Comparison of ENCODE assay signal across 23 cellular contexts in genomic region chr10:98745645-98746044, GRCh38.
DNase-seq lines count a peak whose midpoint lies in the region; ATAC-seq and TF ChIP-seq lines count a peak whose summit lies in the region.
"Had no signal": no experiment of that assay in that cellular context is flagged by ENCODE, and none has a peak within 500 bp of the region (broad histone marks: within the 10 kb centered on the region; RNA-seq: fewer than 3 reads in every experiment).

No MANE protein-coding gene starts in this region.

- TF ChIP-seq CTCF in GM06990 (IDR thresholded peaks at IDR 0.05; ENCODE audit: insufficient read depth, low read length, poor library complexity, severe bottlenecking) (peak; percentile 33), H9 (conservative IDR thresholded peaks at IDR 0.05) (peak; percentile 49; the same call in 2 of the 3 replicates), endodermal cell (conservative IDR thresholded peaks at IDR 0.05) (peak; percentile 60), BE2C (IDR thresholded peaks at IDR 0.05; ENCODE audit: low read depth, low read length) (no peak)

- H4K5ac ChIP-seq in H9 (ENCODE audit: insufficient read length, low read depth, low read length) = no peak overlapping the region

- no peak overlapping the region for H2AFZ ChIP-seq in H9 (ENCODE audit: low read length)

- no peak overlapping the region for H3K14ac ChIP-seq in H9 (ENCODE audit: insufficient read depth, low read length)

- H3K27ac Mint-ChIP-seq in H9 (no peak overlapping the region), endodermal cell (no peak overlapping the region)
- H3K27ac Mint-ChIP-seq: activated CD4-positive, alpha-beta memory T cell treated with anti-CD3 and anti-CD28 coated beads for 36 hours; CD8-positive, alpha-beta T cell; dendritic cell treated with granulocyte-macrophage colony-stimulating factor and Interleukin-4, amounts not matched to agents 40 ng/mL and 50 ng/mL, for 4 days had no signal

- H2BK120ac ChIP-seq in H9 (ENCODE audit: low read depth, low read length, poor library complexity, severe bottlenecking) = no peak overlapping the region

- DNase-seq in GM06990 (ENCODE audit: extremely low read depth, insufficient read length) = no peak
- DNase-seq in H9 = no peak
- DNase-seq in NT2/D1 (ENCODE audit: low read depth, low spot score) = peak; percentile 3
- no peak for DNase-seq in endodermal cell
- no peak for DNase-seq in LoVo (ENCODE audit: low spot score)
- no peak for DNase-seq in BE2C
- DNase-seq: activated CD4-positive, alpha-beta memory T cell treated with anti-CD3 and anti-CD28 coated beads for 36 hours; activated CD4-positive, CD25-positive, alpha-beta regulatory T cell; activated naive CD4-positive, alpha-beta T cell; activated T-cell treated with anti-CD3 and anti-CD28 coated beads for 4 hours; CD8-positive, alpha-beta T cell; foreskin melanocyte; hypothalamus; IMR-90; lower lobe of right lung; NCI-H2107; NCI-H69; nucleus accumbens; stomach; transverse colon had no signal

- H3K9me3 ChIP-seq in H9 (ENCODE audit: control insufficient read depth, low read depth, low read length) = no peaks in the 10 kb centered on the region
- no peaks in the 10 kb centered on the region for H3K9me3 ChIP-seq in NT2/D1 (ENCODE audit: insufficient read depth, low read length)
- no peaks in the 10 kb centered on the region for H3K9me3 ChIP-seq in endodermal cell (ENCODE audit: control insufficient read depth, low read length)
- H3K9me3 ChIP-seq in BE2C = no peaks in the 10 kb centered on the region
- H3K9me3 ChIP-seq: lower lobe of right lung, stomach, transverse colon had no signal

- no peaks in the 10 kb centered on the region for H3K4me1 ChIP-seq in H9 (ENCODE audit: insufficient read depth, low read length)
- no peaks in the 10 kb centered on the region for H3K4me1 ChIP-seq in NT2/D1 (ENCODE audit: insufficient read depth, insufficient read length)
- no peaks in the 10 kb centered on the region for H3K4me1 ChIP-seq in endodermal cell (ENCODE audit: control insufficient read depth, insufficient read depth, low read length)
- no peaks in the 10 kb centered on the region for H3K4me1 ChIP-seq in BE2C
- H3K4me1 ChIP-seq: lower lobe of right lung, stomach, transverse colon had no signal

- WGBS in H9 (ENCODE audit: extremely low coverage, insufficient read length, low lambda C conversion rate) = no CpG with 5 or more reads among the region's 2 CpGs
- 87 to 92% methylated on average over 2 of the region's 2 CpGs for WGBS in endodermal cell (ENCODE audit: insufficient coverage in 1 of 2, insufficient read length in 1 of 2), 2 experiments

- H3K9ac ChIP-seq in H9 (ENCODE audit: extremely low read depth, insufficient read length, low read length) (no peak overlapping the region), NT2/D1 (ENCODE audit: insufficient read length, low read depth) (no peak overlapping the region), endodermal cell (ENCODE audit: extremely low read depth, low read length, poor library complexity, severe bottlenecking) (no peak overlapping the region)

- H2BK5ac ChIP-seq in H9 (ENCODE audit: insufficient read length, low read length) = no peak overlapping the region

- no peak overlapping the region for H3K4me3 Mint-ChIP-seq in H9
- no peak overlapping the region for H3K4me3 Mint-ChIP-seq in endodermal cell
- H3K4me3 Mint-ChIP-seq: activated CD4-positive, alpha-beta memory T cell treated with anti-CD3 and anti-CD28 coated beads for 36 hours; CD8-positive, alpha-beta T cell; dendritic cell treated with granulocyte-macrophage colony-stimulating factor and Interleukin-4, amounts not matched to agents 40 ng/mL and 50 ng/mL, for 4 days had no signal

- no peak for ATAC-seq in GM19455 (IDR thresholded peaks at IDR 0.05; ENCODE audit: unreplicated experiment)
- ATAC-seq: CD8-positive, alpha-beta T cell; lower lobe of right lung had no signal

- H3K23me2 ChIP-seq in H9 (ENCODE audit: insufficient read length, low read depth, low read length, poor library complexity, severe bottlenecking) = no peaks in the 10 kb centered on the region

- H4K91ac ChIP-seq in H9 (ENCODE audit: insufficient read length, low read depth, low read length) = no peak overlapping the region

- H3K36me3 Mint-ChIP-seq in H9 (ENCODE audit: insufficient read depth in 1 of 3, low read depth in 3 of 3) = no peaks in the 10 kb centered on the region; a peak in 1 of 7 replicates
- no peaks in the 10 kb centered on the region for H3K36me3 Mint-ChIP-seq in endodermal cell (ENCODE audit: low read depth)
- H3K36me3 Mint-ChIP-seq: activated CD4-positive, alpha-beta memory T cell treated with anti-CD3 and anti-CD28 coated beads for 36 hours; CD8-positive, alpha-beta T cell had no signal

- H3K4me3 ChIP-seq in GM06990 (replicated peaks; ENCODE audit: low read depth, low read length) = no peak overlapping the region
- no peak overlapping the region for H3K4me3 ChIP-seq in NT2/D1 (ENCODE audit: insufficient read length, low read depth)
- no peak overlapping the region for H3K4me3 ChIP-seq in endodermal cell (ENCODE audit: low read length)
- no peak overlapping the region for H3K4me3 ChIP-seq in BE2C (ENCODE audit: low read depth, low read length)
- H3K4me3 ChIP-seq: lower lobe of right lung, SK-N-MC, stomach, transverse colon had no signal

- no peak overlapping the region for H4K8ac ChIP-seq in H9 (replicated peaks; ENCODE audit: insufficient read length, low read depth, low read length)

- no peak overlapping the region for H2AK5ac ChIP-seq in H9 (ENCODE audit: insufficient read length, low read length)

- no peaks in the 10 kb centered on the region for H4K20me1 ChIP-seq in H9 (ENCODE audit: control insufficient read depth, insufficient read depth, insufficient read length)

- no peak overlapping the region for H3T11ph ChIP-seq in H9 (ENCODE audit: low read length)

- H3K4me1 Mint-ChIP-seq in H9 (no peaks in the 10 kb centered on the region), endodermal cell (no peaks in the 10 kb centered on the region)

- no peaks in the 10 kb centered on the region for H3K79me2 ChIP-seq in H9 (ENCODE audit: insufficient read depth, low read length)

- no peak overlapping the region for H3K4ac ChIP-seq in H9 (ENCODE audit: low read depth, low read length)

- no peak overlapping the region for H2BK15ac ChIP-seq in H9 (ENCODE audit: low read depth, low read length)

- no peak overlapping the region for H3K18ac ChIP-seq in H9 (ENCODE audit: insufficient read length, low read depth, low read length)

- H3K27me3 Mint-ChIP-seq in H9 (ENCODE audit: low read depth) (no peaks in the 10 kb centered on the region), endodermal cell (ENCODE audit: insufficient read depth) (no peaks in the 10 kb centered on the region)
- H3K27me3 Mint-ChIP-seq: activated CD4-positive, alpha-beta memory T cell treated with anti-CD3 and anti-CD28 coated beads for 36 hours; dendritic cell treated with granulocyte-macrophage colony-stimulating factor and Interleukin-4, amounts not matched to agents 40 ng/mL and 50 ng/mL, for 4 days had no signal

- H3K27me3 ChIP-seq in GM06990 (replicated peaks; ENCODE audit: control insufficient read depth, insufficient read depth, low read length) (no peaks in the 10 kb centered on the region), H9 (ENCODE audit: insufficient read depth, low read length) (no peaks in the 10 kb centered on the region), NT2/D1 (ENCODE audit: insufficient read depth, insufficient read length) (no peaks in the 10 kb centered on the region), endodermal cell (ENCODE audit: control insufficient read depth, insufficient read depth, low read length, poor library complexity, severe bottlenecking) (no peaks in the 10 kb centered on the region), BE2C (no peaks in the 10 kb centered on the region)
- H3K27me3 ChIP-seq: stomach, transverse colon had no signal

- H3K56ac ChIP-seq in H9 (ENCODE audit: insufficient read length, low read depth, low read length) = no peak overlapping the region

- H3K36me3 ChIP-seq in GM06990 (ENCODE audit: control insufficient read depth, insufficient read depth, low read length) = no peaks in the 10 kb centered on the region
- H3K36me3 ChIP-seq in NT2/D1 (ENCODE audit: insufficient read depth, insufficient read length, low read length) = no peaks in the 10 kb centered on the region
- no peaks in the 10 kb centered on the region for H3K36me3 ChIP-seq in endodermal cell (ENCODE audit: control insufficient read depth, insufficient read depth, low read length)
- no peaks in the 10 kb centered on the region for H3K36me3 ChIP-seq in BE2C
- H3K36me3 ChIP-seq: lower lobe of right lung, stomach, transverse colon had no signal

- no peak overlapping the region for H2BK12ac ChIP-seq in H9 (ENCODE audit: insufficient read length, low read depth, low read length)

- no peak overlapping the region for H3K27ac ChIP-seq in H9 (ENCODE audit: insufficient read length, low read depth, low read length)
- no peak overlapping the region for H3K27ac ChIP-seq in endodermal cell (ENCODE audit: low read depth, low read length)
- H3K27ac ChIP-seq: lower lobe of right lung, SK-N-MC, stomach, transverse colon had no signal

- H3K79me1 ChIP-seq in H9 (ENCODE audit: insufficient read depth, low read depth, low read length, poor library complexity, severe bottlenecking) = no peaks in the 10 kb centered on the region

- no peak overlapping the region for H2BK20ac ChIP-seq in H9 (ENCODE audit: low read depth, low read length, poor library complexity, severe bottlenecking)

- H3K4me2 ChIP-seq in H9 (ENCODE audit: insufficient read depth, insufficient read length, low read length) = no peak overlapping the region

- H3K23ac ChIP-seq in H9 (ENCODE audit: insufficient read length, low read depth, low read length) = no peak overlapping the region

- H3K9me3 Mint-ChIP-seq in H9 (peaks cover 0 to 2% of the 10 kb centered on the region in 2 experiments; a peak in 2 of 5 replicates), endodermal cell (no peaks in the 10 kb centered on the region)
- H3K9me3 Mint-ChIP-seq: activated CD4-positive, alpha-beta memory T cell treated with anti-CD3 and anti-CD28 coated beads for 36 hours; CD8-positive, alpha-beta T cell; dendritic cell treated with granulocyte-macrophage colony-stimulating factor and Interleukin-4, amounts not matched to agents 40 ng/mL and 50 ng/mL, for 4 days had no signal
